Comparison of ENCODE assay signal across 8 cellular contexts in genomic region chr15:88454867-88455810, GRCh38. TPM values are rescaled to one million over a fixed set of nuclear protein-coding genes. Genes with fewer than 3 reads are reported as not detected.
DNase-seq lines count a peak whose midpoint lies in the region; ATAC-seq and FAIRE-seq lines count a peak whose summit lies in the region.

No MANE protein-coding gene starts in this region.

- H3K27ac ChIP-seq in caudate nucleus (ENCODE audit: low read depth, low read length): no peak overlapping the region

- intact Hi-C loops in left colon (cut with DNase I, micrococcal nuclease): no loop called here

- FAIRE-seq in GM18507 (lab: Jason Lieb, UNC): peak; percentile 80

- DNase-seq in AG08396 (ENCODE audit: low spot score) (peak; percentile 78), GM18507 (ENCODE audit: extremely low spot score, insufficient read length, low read depth) (peak; percentile 36), NCI-H1105 (lab: John Stamatoyannopoulos, UW) (peak; percentile 50), T follicular helper cell (ENCODE audit: low read depth) (peak; percentile 7), caudate nucleus (lab: John Stamatoyannopoulos, UW) (peak in 44 of 61 donors; percentile 5 to 79 (median 36)), left colon (peak; percentile 49 to 76)
- DNase-seq in stimulated activated CD8-positive, alpha-beta memory T cell treated with anti-CD3 and anti-CD28 coated beads, Interleukin-15, amount 100 ng/mL, for 24 hours (ENCODE audit: low read depth): peak; percentile 13

- peak; percentile 76 for ATAC-seq in HG02852 (IDR thresholded peaks at IDR 0.05; ENCODE audit: unreplicated experiment)
- ATAC-seq in left colon: peak; percentile 98

RNA-seq across cellular contexts. Expression of gene MRPL46, which starts 12.0 kb away (rescaled TPM):
- total RNA-seq in left colon: 10 to 100 TPM; 23.6 to 31.8 TPM

RNA-seq across cellular contexts. Expression of gene MRPS11, which starts 12.4 kb away (rescaled TPM):
- total RNA-seq in left colon: 10 to 100 TPM; 45.9 to 50.2 TPM

Comparison
In these comparisons a context has a peak if more than half of its experiments do, and no peak if none do; other contexts are left out.
1. DNase-seq: peak in every context shown above with its lines; median percentile 78 in AG08396; 62 in left colon; 50 in NCI-H1105; 36 in GM18507; 36 in caudate nucleus; 13 in stimulated activated CD8-positive, alpha-beta memory T cell treated with anti-CD3 and anti-CD28 coated beads, Interleukin-15, amount 100 ng/mL, for 24 hours; 7 in T follicular helper cell.